Comparison of ENCODE assay signal across 8 cellular contexts in the genomic region with DNA sequence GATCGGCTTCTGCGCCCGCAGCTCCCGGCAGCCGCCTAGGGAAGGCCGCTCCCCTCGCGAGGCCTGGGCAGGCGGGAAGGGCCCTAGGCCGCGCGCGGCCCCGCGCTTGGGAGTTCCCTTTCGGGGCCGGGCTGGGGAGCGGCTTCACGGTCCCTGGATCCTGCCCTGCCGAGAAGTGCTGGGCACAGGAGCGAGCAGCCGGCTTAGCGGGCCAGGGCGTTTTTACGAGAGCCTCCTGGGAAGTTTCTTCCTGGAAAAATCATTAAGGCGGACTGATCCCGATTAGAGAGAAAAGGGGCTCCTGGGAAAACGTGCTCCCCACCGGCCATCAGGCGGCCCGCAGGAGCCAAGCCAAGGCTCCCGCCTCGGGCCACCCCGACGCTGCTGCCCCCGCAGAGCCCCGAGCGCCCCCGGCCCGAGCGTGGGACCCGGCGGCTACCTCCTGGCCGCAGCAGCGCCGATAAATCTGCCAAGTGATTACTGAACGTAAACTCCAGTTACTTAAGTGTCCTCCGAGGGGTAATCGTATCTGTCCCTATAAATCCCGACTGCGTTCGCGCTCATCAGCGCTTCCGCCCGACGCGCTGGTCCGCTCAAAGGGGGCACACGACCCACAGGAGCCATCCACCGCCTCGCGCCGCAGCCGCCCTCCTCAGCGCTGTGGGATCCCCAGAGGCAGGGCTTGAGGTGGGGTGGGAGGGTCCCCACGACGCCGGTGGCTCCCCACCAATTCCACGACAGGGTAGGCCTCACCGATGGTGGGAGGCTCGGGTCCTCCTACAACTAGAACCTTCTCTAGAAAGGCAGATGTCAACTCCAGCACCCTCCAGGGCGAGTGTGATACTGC. TPM values are rescaled to one million over a fixed set of nuclear protein-coding genes. Genes with fewer than 3 reads are reported as not detected.
DNase-seq lines count a peak whose midpoint lies in the region; ATAC-seq, FAIRE-seq and TF ChIP-seq lines count a peak whose summit lies in the region.

No MANE protein-coding gene starts in this region.

- H3K27ac Mint-ChIP-seq in IgD-negative memory B cell: peak overlapping the region; percentile 92 to 98 (median 96)
- peak overlapping the region in 1 of 2 donors; percentile 59 for H3K27ac Mint-ChIP-seq in natural killer cell

- peaks cover 0 to 6% (median 0%) of the 10 kb centered on the region in 10 experiments; a peak in 1 of 20 replicates for H3K4me1 ChIP-seq in BLaER1 treated with 17β-estradiol and CSF1 and Interleukin-3, amounts not matched to agents 10 nM and 100 nM

- H3K9ac ChIP-seq in BLaER1 treated with 17β-estradiol and CSF1 and Interleukin-3, amounts not matched to agents 10 nM and 100 nM: no peak overlapping the region

- peaks cover 0 to 59% (median 27%) of the 10 kb centered on the region in 11 experiments; a peak in 16 of 22 replicates for H4K20me1 ChIP-seq in BLaER1 treated with 17β-estradiol and CSF1 and Interleukin-3, amounts not matched to agents 10 nM and 100 nM

- FAIRE-seq in urothelium cell line (lab: Jason Lieb, UNC): no peak

- H3K27me3 Mint-ChIP-seq in IgD-negative memory B cell (peaks cover 52% of the 10 kb centered on the region), natural killer cell (ENCODE audit: low read depth in 2 of 2) (peaks cover 66 to 68% of the 10 kb centered on the region in 2 donors)

- H3K4me1 Mint-ChIP-seq in IgD-negative memory B cell (peaks cover 8 to 11% (median 10%) of the 10 kb centered on the region in 3 donors), natural killer cell (peaks cover 18 to 27% of the 10 kb centered on the region in 2 donors)

- H3K36me3 ChIP-seq in BLaER1 treated with 17β-estradiol and CSF1 and Interleukin-3, amounts not matched to agents 10 nM and 100 nM: no peaks in the 10 kb centered on the region

- ATAC-seq in natural killer cell (no peak), GM18861 (IDR thresholded peaks at IDR 0.05; ENCODE audit: unreplicated experiment) (no peak)

- H3K27ac ChIP-seq in BLaER1 treated with 17β-estradiol and CSF1 and Interleukin-3, amounts not matched to agents 10 nM and 100 nM: no peak overlapping the region

- H3K9me3 ChIP-seq in BLaER1 treated with 17β-estradiol and CSF1 and Interleukin-3, amounts not matched to agents 10 nM and 100 nM (replicated peaks in 1 of 11): peaks cover 45 to 56% (median 50%) of the 10 kb centered on the region in 11 experiments

- H3K9me3 Mint-ChIP-seq in IgD-negative memory B cell (peaks cover 7 to 13% (median 12%) of the 10 kb centered on the region in 3 donors), natural killer cell (peaks cover 0 to 3% of the 10 kb centered on the region in 2 donors)

- H3K27me3 ChIP-seq in BLaER1 treated with 17β-estradiol and CSF1 and Interleukin-3, amounts not matched to agents 10 nM and 100 nM: peaks cover 99 to 100% (median 100%) of the 10 kb centered on the region in 11 experiments

- peak overlapping the region; percentile 70 to 90 (median 87) for H3K4me3 Mint-ChIP-seq in IgD-negative memory B cell
- peak overlapping the region; percentile 86 for H3K4me3 Mint-ChIP-seq in natural killer cell

- peak overlapping the region in 9 of 10 experiments; percentile 6 to 47 (median 19); a peak in 14 of 20 replicates for H3K4me3 ChIP-seq in BLaER1 treated with 17β-estradiol and CSF1 and Interleukin-3, amounts not matched to agents 10 nM and 100 nM
- H3K4me3 ChIP-seq in choroid plexus epithelial cell (ENCODE audit: low read depth, low read length): peak overlapping the region; percentile 69

- H3K4me2 ChIP-seq in BLaER1 treated with 17β-estradiol and CSF1 and Interleukin-3, amounts not matched to agents 10 nM and 100 nM: peak overlapping the region in 6 of 11 experiments; percentile 3 to 74 (median 38); a peak in 9 of 22 replicates

- H3K36me3 Mint-ChIP-seq in IgD-negative memory B cell (peaks cover 2% of the 10 kb centered on the region), natural killer cell (peaks cover 11% of the 10 kb centered on the region)

- TF ChIP-seq CTCF in choroid plexus epithelial cell (conservative IDR thresholded peaks at IDR 0.05; ENCODE audit: low read depth, low read length) (no peak), natural killer cell (IDR thresholded peaks at IDR 0.05) (no peak)

- DNase-seq in choroid plexus epithelial cell (ENCODE audit: low read depth) (peak; percentile 61), natural killer cell (no peak), DMS153 (lab: John Stamatoyannopoulos, UW) (no peak), urothelium cell line (ENCODE audit: low spot score) (no peak)
- DNase-seq in central memory CD4-positive, alpha-beta T cell: no peak

- intact Hi-C loops in natural killer cell (cut with micrococcal nuclease): no loop called here

RNA-seq across cellular contexts. Expression of gene ZIC5, which starts 2.8 kb away (rescaled TPM):
- polyA plus RNA-seq in IgD-negative memory B cell: not detected
- total RNA-seq in natural killer cell: not detected

RNA-seq across cellular contexts. Expression of gene ZIC2, which starts 12.8 kb away (rescaled TPM):
- not detected for polyA plus RNA-seq in IgD-negative memory B cell
- total RNA-seq in natural killer cell: not detected
